8 cellular contexts compared by ENCODE assay signal in the genomic region with DNA sequence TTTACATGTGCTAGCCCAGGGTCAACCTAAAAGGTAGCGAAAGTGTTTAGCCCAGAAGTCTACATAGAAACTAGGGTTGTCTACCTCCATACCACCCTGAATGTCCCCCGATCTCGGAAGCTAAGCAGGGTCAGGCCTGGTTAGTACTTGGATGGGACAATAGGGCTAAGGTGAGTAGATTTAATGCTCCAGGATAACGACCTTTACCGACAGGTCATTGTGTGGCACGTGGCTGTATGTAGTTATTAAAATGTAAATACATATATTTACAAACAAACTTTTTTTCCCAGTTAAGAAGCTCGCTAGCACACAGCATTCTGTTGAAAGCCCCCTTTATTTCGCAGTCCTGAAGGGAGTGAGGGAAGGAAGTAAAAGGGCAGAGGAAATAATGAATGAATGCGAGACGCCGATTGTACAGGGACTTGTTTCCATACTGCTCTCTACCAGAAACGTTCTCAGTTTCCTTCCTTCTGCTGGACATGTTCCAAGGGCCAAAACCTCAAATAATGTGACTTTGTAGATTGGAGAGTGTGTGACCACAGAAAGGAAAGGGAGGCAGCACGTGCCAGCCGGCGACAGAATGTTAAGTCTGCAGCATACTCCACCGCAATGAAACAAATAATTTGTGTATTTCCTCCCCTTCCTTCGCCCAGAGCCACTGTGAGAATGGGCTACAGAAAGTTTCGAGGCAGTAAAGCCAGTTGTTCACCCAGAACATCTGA. TPM values are rescaled to one million over a fixed set of nuclear protein-coding genes. Genes with fewer than 3 reads are reported as not detected.
DNase-seq lines count a peak whose midpoint lies in the region; ATAC-seq and TF ChIP-seq lines count a peak whose summit lies in the region.

No MANE protein-coding gene starts in this region.

- H3K36me3 ChIP-seq in liver (ENCODE audit: control insufficient read depth in 4 of 4, insufficient read depth in 3 of 4, low read depth in 1 of 4, low read length in 3 of 4), result no peaks in the 10 kb centered on the region

- H3K27me3 Mint-ChIP-seq in CD4-positive, alpha-beta T cell, result no peaks in the 10 kb centered on the region
- H3K27me3 Mint-ChIP-seq in stimulated activated memory B cell treated with anti-CD40 and anti-IgM and Interleukin-4, amounts not matched to agents 10 μg/mL and 1 μg/mL and 100 μg/mL, for 72 hours, result no peaks in the 10 kb centered on the region

- no peaks in the 10 kb centered on the region for H3K9me3 Mint-ChIP-seq in CD4-positive, alpha-beta T cell
- no peaks in the 10 kb centered on the region for H3K9me3 Mint-ChIP-seq in stimulated activated memory B cell treated with anti-CD40 and anti-IgM and Interleukin-4, amounts not matched to agents 10 μg/mL and 1 μg/mL and 100 μg/mL, for 72 hours

- no peaks in the 10 kb centered on the region for H3K9me3 ChIP-seq in CD4-positive, alpha-beta T cell (ENCODE audit: control insufficient read depth, low read length)
- no peaks in the 10 kb centered on the region for H3K9me3 ChIP-seq in liver (ENCODE audit: control insufficient read depth in 4 of 4, low read length in 3 of 4)

- no peak for TF ChIP-seq RAD21 in liver (IDR thresholded peaks at IDR 0.05)

- peak overlapping the region; percentile 44 for H3K27ac ChIP-seq in CD4-positive, alpha-beta T cell (ENCODE audit: low read depth, low read length)
- H3K27ac ChIP-seq in liver (ENCODE audit: low read depth in 1 of 2, low read length in 2 of 2), result peak overlapping the region; percentile 87

- peaks cover 55% of the 10 kb centered on the region for H3K4me1 Mint-ChIP-seq in CD4-positive, alpha-beta T cell (ENCODE audit: low read depth)
- H3K4me1 Mint-ChIP-seq in stimulated activated memory B cell treated with anti-CD40 and anti-IgM and Interleukin-4, amounts not matched to agents 10 μg/mL and 1 μg/mL and 100 μg/mL, for 72 hours, result peaks cover 26% of the 10 kb centered on the region

- H3K9ac ChIP-seq in liver (ENCODE audit: low read depth in 1 of 2, low read length in 2 of 2), result peak overlapping the region; percentile 97

- WGBS in liver, result 7% methylated on average over 18 of the region's 18 CpGs

- peak overlapping the region; percentile 99 for H3K4me3 Mint-ChIP-seq in CD4-positive, alpha-beta T cell
- peak overlapping the region; percentile 96 for H3K4me3 Mint-ChIP-seq in stimulated activated memory B cell treated with anti-CD40 and anti-IgM and Interleukin-4, amounts not matched to agents 10 μg/mL and 1 μg/mL and 100 μg/mL, for 72 hours

- CTCF ChIA-PET in CD4-positive, alpha-beta T cell (lab: Charles Lee), result interaction anchor here (0.8 to 1.5 kb wide), 2 partner anchors 23 to 394 kb away, joined by 4 read pairs; a partner anchor contains a TSS

- H3K4me1 ChIP-seq in liver (ENCODE audit: control insufficient read depth in 4 of 4, insufficient read depth in 4 of 4, low read length in 3 of 4), result peaks cover 0 to 28% (median 16%) of the 10 kb centered on the region in 4 donors

- H3K27ac Mint-ChIP-seq in CD4-positive, alpha-beta T cell, result peak overlapping the region; percentile 94
- H3K27ac Mint-ChIP-seq in stimulated activated memory B cell treated with anti-CD40 and anti-IgM and Interleukin-4, amounts not matched to agents 10 μg/mL and 1 μg/mL and 100 μg/mL, for 72 hours, result peak overlapping the region; percentile 98

- peak in 8 of 10 experiments; percentile 10 to 56 (median 41) for DNase-seq in CD4-positive, alpha-beta T cell
- peak; percentile 34 for DNase-seq in HK-2 (ENCODE audit: unreplicated experiment)
- DNase-seq in T-helper 2 cell, result peak in 4 of 5 experiments; percentile 14 to 46 (median 36)
- DNase-seq in choroid plexus epithelial cell (ENCODE audit: low read depth), result peak; percentile 57
- no peak for DNase-seq in hippocampal formation (lab: John Stamatoyannopoulos, UW)

- H3K4me3 ChIP-seq in choroid plexus epithelial cell (ENCODE audit: low read depth, low read length) (peak overlapping the region; percentile 86), liver (ENCODE audit: low read depth in 1 of 3, low read length in 3 of 3) (peak overlapping the region; percentile 66 to 99 (median 96))

- no peaks in the 10 kb centered on the region for H3K27me3 ChIP-seq in CD4-positive, alpha-beta T cell (ENCODE audit: control insufficient read depth, insufficient read depth, low read length)
- H3K27me3 ChIP-seq in liver (ENCODE audit: control insufficient read depth in 4 of 4, insufficient read depth in 4 of 4, low read length in 3 of 4), result no peaks in the 10 kb centered on the region

- intact Hi-C loops in CD4-positive, alpha-beta T cell (cut with DNase I, micrococcal nuclease), result loop anchor here (1.0 to 10.0 kb wide), 6 partner anchors 87 to 1303 kb away; a partner anchor contains a TSS

- POLR2A ChIA-PET in CD4-positive, alpha-beta T cell (lab: Charles Lee), result interaction anchor here (0.6 to 2.4 kb wide), 21 partner anchors 8 to 1302 kb away, joined by 3 to 18 read pairs (median 4); a partner anchor contains a TSS

- H3K36me3 Mint-ChIP-seq in CD4-positive, alpha-beta T cell (ENCODE audit: low read depth), result peaks cover 31% of the 10 kb centered on the region
- H3K36me3 Mint-ChIP-seq in stimulated activated memory B cell treated with anti-CD40 and anti-IgM and Interleukin-4, amounts not matched to agents 10 μg/mL and 1 μg/mL and 100 μg/mL, for 72 hours, result peaks cover 7% of the 10 kb centered on the region

- no peak for TF ChIP-seq CTCF in CD4-positive, alpha-beta T cell (IDR thresholded peaks at IDR 0.05)
- TF ChIP-seq CTCF in choroid plexus epithelial cell (conservative IDR thresholded peaks at IDR 0.05; ENCODE audit: low read depth, low read length) (no peak), liver (IDR thresholded peaks at IDR 0.05; ENCODE audit: low read depth, low read length, missing input control) (no peak)

- ATAC-seq in CD4-positive, alpha-beta T cell (ENCODE audit: poor library complexity), result peak; percentile 13
- peak; percentile 2 for ATAC-seq in GM19372 (IDR thresholded peaks at IDR 0.05; ENCODE audit: low read depth, unreplicated experiment)
- no peak for ATAC-seq in stimulated activated memory B cell treated with anti-CD40 and anti-IgM and Interleukin-4, amounts not matched to agents 10 μg/mL and 1 μg/mL and 100 μg/mL, for 72 hours

TF ChIP-seq in liver, 16 proteins besides CTCF, POLR2A, EP300 and RAD21 (continues in another document):
- TF ChIP-seq, protein P1, sequence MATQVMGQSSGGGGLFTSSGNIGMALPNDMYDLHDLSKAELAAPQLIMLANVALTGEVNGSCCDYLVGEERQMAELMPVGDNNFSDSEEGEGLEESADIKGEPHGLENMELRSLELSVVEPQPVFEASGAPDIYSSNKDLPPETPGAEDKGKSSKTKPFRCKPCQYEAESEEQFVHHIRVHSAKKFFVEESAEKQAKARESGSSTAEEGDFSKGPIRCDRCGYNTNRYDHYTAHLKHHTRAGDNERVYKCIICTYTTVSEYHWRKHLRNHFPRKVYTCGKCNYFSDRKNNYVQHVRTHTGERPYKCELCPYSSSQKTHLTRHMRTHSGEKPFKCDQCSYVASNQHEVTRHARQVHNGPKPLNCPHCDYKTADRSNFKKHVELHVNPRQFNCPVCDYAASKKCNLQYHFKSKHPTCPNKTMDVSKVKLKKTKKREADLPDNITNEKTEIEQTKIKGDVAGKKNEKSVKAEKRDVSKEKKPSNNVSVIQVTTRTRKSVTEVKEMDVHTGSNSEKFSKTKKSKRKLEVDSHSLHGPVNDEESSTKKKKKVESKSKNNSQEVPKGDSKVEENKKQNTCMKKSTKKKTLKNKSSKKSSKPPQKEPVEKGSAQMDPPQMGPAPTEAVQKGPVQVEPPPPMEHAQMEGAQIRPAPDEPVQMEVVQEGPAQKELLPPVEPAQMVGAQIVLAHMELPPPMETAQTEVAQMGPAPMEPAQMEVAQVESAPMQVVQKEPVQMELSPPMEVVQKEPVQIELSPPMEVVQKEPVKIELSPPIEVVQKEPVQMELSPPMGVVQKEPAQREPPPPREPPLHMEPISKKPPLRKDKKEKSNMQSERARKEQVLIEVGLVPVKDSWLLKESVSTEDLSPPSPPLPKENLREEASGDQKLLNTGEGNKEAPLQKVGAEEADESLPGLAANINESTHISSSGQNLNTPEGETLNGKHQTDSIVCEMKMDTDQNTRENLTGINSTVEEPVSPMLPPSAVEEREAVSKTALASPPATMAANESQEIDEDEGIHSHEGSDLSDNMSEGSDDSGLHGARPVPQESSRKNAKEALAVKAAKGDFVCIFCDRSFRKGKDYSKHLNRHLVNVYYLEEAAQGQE (IDR thresholded peaks at IDR 0.05), result no peak
- TF ChIP-seq JUND (IDR thresholded peaks at IDR 0.05) (no peak), TAF1 (conservative IDR thresholded peaks at IDR 0.05) (no peak), RXRA (IDR thresholded peaks at IDR 0.05) (no peak), YY1 (IDR thresholded peaks at IDR 0.05) (no peak), GABPA (IDR thresholded peaks at IDR 0.05 in 1 of 2, conservative IDR thresholded peaks at IDR 0.05 in 1 of 2) (no peak), NR2F2 (IDR thresholded peaks at IDR 0.05) (no peak), FOXA2 (IDR thresholded peaks at IDR 0.05) (no peak)
- TF ChIP-seq, protein P2, sequence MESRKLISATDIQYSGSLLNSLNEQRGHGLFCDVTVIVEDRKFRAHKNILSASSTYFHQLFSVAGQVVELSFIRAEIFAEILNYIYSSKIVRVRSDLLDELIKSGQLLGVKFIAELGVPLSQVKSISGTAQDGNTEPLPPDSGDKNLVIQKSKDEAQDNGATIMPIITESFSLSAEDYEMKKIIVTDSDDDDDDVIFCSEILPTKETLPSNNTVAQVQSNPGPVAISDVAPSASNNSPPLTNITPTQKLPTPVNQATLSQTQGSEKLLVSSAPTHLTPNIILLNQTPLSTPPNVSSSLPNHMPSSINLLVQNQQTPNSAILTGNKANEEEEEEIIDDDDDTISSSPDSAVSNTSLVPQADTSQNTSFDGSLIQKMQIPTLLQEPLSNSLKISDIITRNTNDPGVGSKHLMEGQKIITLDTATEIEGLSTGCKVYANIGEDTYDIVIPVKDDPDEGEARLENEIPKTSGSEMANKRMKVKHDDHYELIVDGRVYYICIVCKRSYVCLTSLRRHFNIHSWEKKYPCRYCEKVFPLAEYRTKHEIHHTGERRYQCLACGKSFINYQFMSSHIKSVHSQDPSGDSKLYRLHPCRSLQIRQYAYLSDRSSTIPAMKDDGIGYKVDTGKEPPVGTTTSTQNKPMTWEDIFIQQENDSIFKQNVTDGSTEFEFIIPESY (IDR thresholded peaks at IDR 0.05), result no peak
- TF ChIP-seq, protein P3, sequence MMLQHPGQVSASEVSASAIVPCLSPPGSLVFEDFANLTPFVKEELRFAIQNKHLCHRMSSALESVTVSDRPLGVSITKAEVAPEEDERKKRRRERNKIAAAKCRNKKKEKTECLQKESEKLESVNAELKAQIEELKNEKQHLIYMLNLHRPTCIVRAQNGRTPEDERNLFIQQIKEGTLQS (IDR thresholded peaks at IDR 0.05), result no peak
- TF ChIP-seq, protein P4, sequence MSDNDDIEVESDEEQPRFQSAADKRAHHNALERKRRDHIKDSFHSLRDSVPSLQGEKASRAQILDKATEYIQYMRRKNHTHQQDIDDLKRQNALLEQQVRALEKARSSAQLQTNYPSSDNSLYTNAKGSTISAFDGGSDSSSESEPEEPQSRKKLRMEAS (IDR thresholded peaks at IDR 0.05), result no peak

RNA-seq across cellular contexts. Expression of a gene that starts 0.6 kb away (rescaled TPM):
- total RNA-seq in CD4-positive, alpha-beta T cell, result 10 to 100 TPM; 14.6 to 17.4 TPM
- 1 to 10 TPM; 2.4 to 2.7 TPM for total RNA-seq in liver
- polyA plus RNA-seq in liver, result 1 to 10 TPM; 1.4 to 3.7 TPM

RNA-seq across cellular contexts. Expression of a gene that starts 0.7 kb away (rescaled TPM):
- 1 to 10 TPM; 7.3 to 9.7 TPM for total RNA-seq in CD4-positive, alpha-beta T cell
- 10 to 100 TPM; 12.7 to 15.6 TPM for total RNA-seq in liver
- 10 to 100 TPM; 14.8 to 27.2 TPM for polyA plus RNA-seq in liver

Comparison
In these comparisons a context has a peak if more than half of its experiments do, and no peak if none do; other contexts are left out.
1. DNase-seq: peak in CD4-positive, alpha-beta T cell (8 of 10), HK-2 (single experiment), T-helper 2 cell (4 of 5) and choroid plexus epithelial cell (single experiment); none in hippocampal formation (0 of 2).
2. RNA of a gene that starts 0.6 kb away (total RNA-seq): 14.6 to 17.4 TPM in CD4-positive, alpha-beta T cell; 2.4 to 2.7 TPM in liver; every median in the first group is over 4 times any median in the second.